8 cellular contexts compared by ENCODE assay signal in genomic region chr10:132397036-132397541, GRCh38. TPM values are rescaled to one million over a fixed set of nuclear protein-coding genes. Genes with fewer than 3 reads are reported as not detected.
DNase-seq lines count a peak whose midpoint lies in the region; ATAC-seq, FAIRE-seq and TF ChIP-seq lines count a peak whose summit lies in the region.

Gene PWWP2B (plus strand): TSS chr10:132397200. CDS start chr10:132397227, 27 bp downstream.

- DNase-seq in T-helper 17 cell = peak; percentile 56 to 67 (median 59)
- peak in 3 of 4 donors; percentile 69 to 72 (median 70) for DNase-seq in body of pancreas
- peak; percentile 75 to 78 (median 77) for DNase-seq in immature natural killer cell
- DNase-seq in stimulated activated CD4-positive, alpha-beta T cell treated with anti-CD3 and anti-CD28 coated beads, Interleukin-15, amount 100 ng/mL, for 24 hours = peak; percentile 63
- no peak for DNase-seq in GM12892 (ENCODE audit: insufficient read length)

- no peak for TF ChIP-seq CTCF in body of pancreas (IDR thresholded peaks at IDR 0.05)

- no peak for FAIRE-seq in GM12892 (lab: Jason Lieb, UNC)

- no peaks in the 10 kb centered on the region for H3K9me3 Mint-ChIP-seq in immature natural killer cell

- H3K9me3 ChIP-seq in T-helper 17 cell (ENCODE audit: control insufficient read depth, low read length, poor library complexity, severe bottlenecking) (no peaks in the 10 kb centered on the region), body of pancreas (no peaks in the 10 kb centered on the region)

- H3K36me3 Mint-ChIP-seq in T-helper 17 cell (ENCODE audit: low read depth) = no peaks in the 10 kb centered on the region
- H3K36me3 Mint-ChIP-seq in immature natural killer cell = peaks cover 0 to 5% (median 0%) of the 10 kb centered on the region in 3 donors

- H3K4me1 Mint-ChIP-seq in T-helper 17 cell (peaks cover 11% of the 10 kb centered on the region), immature natural killer cell (peaks cover 25 to 35% of the 10 kb centered on the region in 2 donors)

- H3K27me3 ChIP-seq in body of pancreas = no peaks in the 10 kb centered on the region

- WGBS in body of pancreas, 2 donors = 0% methylated on average over 11 to 51 of the region's 86 CpGs

- peak within 1 kb of the TSS; percentile 97 to 99 (median 97) for H3K27ac ChIP-seq in body of pancreas

- H3K4me3 ChIP-seq in body of pancreas = peak within 1 kb of the TSS; percentile 31 to 65

- TF ChIP-seq POLR2A in body of pancreas (IDR thresholded peaks at IDR 0.05) (peak; percentile 40 to 56 (median 41)), GM12892 (IDR thresholded peaks at IDR 0.05; ENCODE audit: low read depth, low read length) (no peak)

- H3K36me3 ChIP-seq in body of pancreas (replicated peaks in 1 of 2; ENCODE audit: insufficient read depth in 1 of 2, low read depth in 2 of 2) = no peaks in the 10 kb centered on the region

- H3K4me1 ChIP-seq in body of pancreas = peaks cover 61% of the 10 kb centered on the region

- intact Hi-C loops in body of pancreas (cut with DNase I) = no loop called here

- H3K27me3 Mint-ChIP-seq in T-helper 17 cell = no peaks in the 10 kb centered on the region
- H3K27me3 Mint-ChIP-seq in immature natural killer cell (ENCODE audit: low read depth in 3 of 3) = peaks cover 13 to 25% (median 14%) of the 10 kb centered on the region in 3 donors

- peak within 1 kb of the TSS; percentile 74 for H3K27ac Mint-ChIP-seq in T-helper 17 cell
- H3K27ac Mint-ChIP-seq in immature natural killer cell = peak within 1 kb of the TSS; percentile 87 to 96 (median 93)

- H3K4me3 Mint-ChIP-seq in T-helper 17 cell (peak within 1 kb of the TSS; percentile 96), immature natural killer cell (peak within 1 kb of the TSS; percentile 83 to 94 (median 87))

- ATAC-seq in GM18519 (IDR thresholded peaks at IDR 0.05; ENCODE audit: low FRiP score, unreplicated experiment) (peak; percentile 23), HG02943 (IDR thresholded peaks at IDR 0.05; ENCODE audit: low read depth, unreplicated experiment) (peak; percentile 44), T-helper 17 cell (peak; percentile 64), body of pancreas (peak; percentile 60), HG03378 (IDR thresholded peaks at IDR 0.05; ENCODE audit: unreplicated experiment) (no peak)

RNA-seq across cellular contexts. Expression of gene PWWP2B, which starts in this region (rescaled TPM):
- total RNA-seq in T-helper 17 cell (10 to 100 TPM; 15.7 to 16.7 TPM), body of pancreas (10 to 100 TPM; 31.9 to 46.5 TPM)
- 1 to 10 TPM; 4.0 to 7.3 (median 4.3) TPM for polyA plus RNA-seq in immature natural killer cell
- polyA plus RNA-seq in GM12892 (2012; ENCODE audit: missing spikeins) = not detected
